8 cellular contexts compared by ENCODE assay signal in the genomic region with DNA sequence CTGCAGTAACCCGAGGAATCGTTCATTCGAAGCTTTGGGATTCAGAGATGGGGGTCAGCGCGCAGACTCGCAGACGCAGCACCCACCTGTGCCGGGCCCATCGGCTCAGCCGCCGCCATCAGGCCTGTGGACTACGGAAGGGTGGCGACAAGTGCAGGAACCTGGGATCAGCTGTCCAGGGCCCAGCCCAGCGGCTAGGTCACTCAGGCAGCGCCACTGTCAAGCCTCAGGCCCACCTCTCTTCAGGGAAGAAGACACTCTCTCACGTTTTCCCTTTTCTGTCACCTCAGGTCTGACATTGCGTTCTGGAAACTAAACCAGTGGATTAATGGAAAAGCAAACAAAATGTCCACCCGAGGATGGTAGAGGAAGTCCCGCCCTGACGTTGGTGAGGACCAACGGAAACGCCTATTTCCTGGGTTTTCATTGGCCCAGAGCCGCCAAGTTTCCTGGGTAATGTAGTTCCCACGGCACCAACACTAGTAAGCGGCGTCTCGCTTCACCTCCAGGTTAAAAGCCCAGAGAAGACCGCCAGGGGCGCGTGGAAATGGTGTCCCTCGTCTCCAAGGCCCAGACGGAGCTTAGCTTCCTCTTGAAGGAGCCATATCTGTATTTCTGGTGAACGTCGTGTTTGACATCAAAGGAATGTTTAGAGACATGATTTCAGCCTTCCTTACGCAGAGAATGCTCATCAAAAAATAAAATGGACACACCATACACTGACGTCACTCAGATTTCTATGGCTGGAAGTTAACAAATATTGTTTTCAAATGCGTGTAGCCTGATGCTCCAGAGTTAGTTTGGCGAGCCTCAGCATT. TPM values are rescaled to one million over a fixed set of nuclear protein-coding genes. Genes with fewer than 3 reads are reported as not detected.
DNase-seq lines count a peak whose midpoint lies in the region; ATAC-seq and TF ChIP-seq lines count a peak whose summit lies in the region.

Gene ZNF772, minus strand, starts transcription at position 376 of the 818 bp plus-strand sequence. Its CDS starts 257 bp downstream, at position 119.

- peaks cover 49% of the 10 kb centered on the region for H3K36me3 Mint-ChIP-seq in chondrocyte (ENCODE audit: low read depth)

- H3K27me3 ChIP-seq in AG04450 (ENCODE audit: control insufficient read depth, insufficient read depth, low read length) (no peaks in the 10 kb centered on the region), kidney epithelial cell (ENCODE audit: control insufficient read depth, insufficient read depth, low read length) (no peaks in the 10 kb centered on the region)

- H3K4me3 ChIP-seq in AG04450 (ENCODE audit: low read depth, low read length) (peak within 1 kb of the TSS; percentile 97), kidney epithelial cell (ENCODE audit: low read depth, low read length) (peak within 1 kb of the TSS; percentile 94)

- H3K9me3 Mint-ChIP-seq in chondrocyte (ENCODE audit: low read depth): peaks cover 55% of the 10 kb centered on the region

- DNase-seq in AG04450 (ENCODE audit: low read depth, low spot score) (peak; percentile 74), NCI-H2196 treated with DMSO at 0.1 percent for 48 hours (lab: John Stamatoyannopoulos, UW; ENCODE audit: unreplicated experiment) (peak; percentile 86), chondrocyte (ENCODE audit: low spot score) (peak; percentile 92), kidney epithelial cell (ENCODE audit: low read depth) (peak; percentile 82)
- peak; percentile 80 for DNase-seq in activated CD4-positive, alpha-beta T cell treated with anti-CD3 and anti-CD28 coated beads for 1 hour
- DNase-seq in stimulated activated CD4-positive, alpha-beta T cell treated with anti-CD3 and anti-CD28 coated beads, Interleukin-15, amount 100 ng/mL, for 24 hours: peak; percentile 87

- H3K4me1 Mint-ChIP-seq in chondrocyte (ENCODE audit: low read depth): peaks cover 18% of the 10 kb centered on the region

- peak within 1 kb of the TSS; percentile 93 for H3K27ac Mint-ChIP-seq in chondrocyte (ENCODE audit: unreplicated experiment)

- ATAC-seq in GM18867 (IDR thresholded peaks at IDR 0.05; ENCODE audit: unreplicated experiment) (peak; percentile 93), HG03103 (IDR thresholded peaks at IDR 0.05; ENCODE audit: low read depth, unreplicated experiment) (peak; percentile 84)

- H3K9me3 ChIP-seq in AG04450 (ENCODE audit: control insufficient read depth, insufficient read depth, low read length): peaks cover 49% of the 10 kb centered on the region

- H3K36me3 ChIP-seq in kidney epithelial cell (ENCODE audit: control insufficient read depth, insufficient read depth, low read length): peaks cover 8% of the 10 kb centered on the region

- POLR2A ChIA-PET in AG04450 (lab: Yijun Ruan, JAX): interaction anchor here (0.5 to 1.0 kb wide), 3 partner anchors 22 to 911 kb away, joined by 3 read pairs; partner anchors contain the start of gene ZNF773

- CTCF ChIA-PET in AG04450 (lab: Charles Lee): interaction anchor here (0.7 kb wide), 1 partner anchor 10 kb away, joined by 3 read pairs; the partner anchor contains the start of gene ZNF419

- TF ChIP-seq CTCF in AG04450 (IDR thresholded peaks at IDR 0.05; ENCODE audit: low read depth, low read length): peak; percentile 63
- TF ChIP-seq CTCF in chondrocyte (IDR thresholded peaks at IDR 0.05): peak; percentile 63
- TF ChIP-seq CTCF in kidney epithelial cell (IDR thresholded peaks at IDR 0.05; ENCODE audit: insufficient read depth, low read length, poor library complexity, severe bottlenecking): peak; percentile 70

- H3K4me3 Mint-ChIP-seq in chondrocyte (ENCODE audit: unreplicated experiment): peak within 1 kb of the TSS; percentile 86

- no peaks in the 10 kb centered on the region for H3K27me3 Mint-ChIP-seq in chondrocyte (ENCODE audit: low read depth)

- peak within 1 kb of the TSS; percentile 63 for H3K27ac ChIP-seq in AG04450 (ENCODE audit: low read depth, low read length)

RNA-seq across cellular contexts. Expression of gene ZNF772, which starts in this region (rescaled TPM):
- 6.6 and 6.8 TPM in 2 replicates for polyA plus RNA-seq in AG04450 (2011; rRNA removed)
- 13.8 and 14.8 TPM in 2 replicates for polyA minus RNA-seq in AG04450 (2011; rRNA and poly(A)+ RNA removed)
- total RNA-seq in chondrocyte (6.0 to 12.8 TPM (median 7.0 TPM) in 3 replicates), kidney epithelial cell (9.2 and 10.0 TPM in 2 replicates)

Comparison
In these comparisons a context has a peak if more than half of its experiments do, and no peak if none do; other contexts are left out.
1. Peak in every context shown above with its lines: DNase-seq, ATAC-seq, H3K4me3 ChIP-seq and H3K27ac ChIP-seq.